12 cellular contexts compared by ENCODE assay signal in genomic region chr5:150085950-150086715, GRCh38. TPM values are rescaled to one million over a fixed set of nuclear protein-coding genes. Genes with fewer than 3 reads are reported as not detected.
A peak's percentile ranks its signal among the peaks of the same experiment; 100 is the strongest.
DNase-seq lines count a peak whose midpoint lies in the region; ATAC-seq and TF ChIP-seq lines count a peak whose summit lies in the region.
"Had no signal": no experiment of that assay in that cellular context is flagged by ENCODE, and none has a peak within 500 bp of the region (broad histone marks: within the 10 kb centered on the region; RNA-seq: fewer than 3 reads in every experiment).

TSS of gene CSF1R (minus strand) at chr5:150086554. CDS start at chr5:150086427, 127 bp downstream.

- no peak for ATAC-seq in gastrocnemius medialis
- ATAC-seq in HG03571 (IDR thresholded peaks at IDR 0.05; ENCODE audit: unreplicated experiment), result no peak

- no peaks in the 10 kb centered on the region for H3K4me1 ChIP-seq in duodenal mucosa (ENCODE audit: control insufficient read depth in 1 of 2, insufficient read depth in 2 of 2, low read length in 2 of 2)
- H3K4me1 ChIP-seq in mucosa of stomach (ENCODE audit: control insufficient read depth, insufficient read depth, low read length), result no peaks in the 10 kb centered on the region
- no peaks in the 10 kb centered on the region for H3K4me1 ChIP-seq in gastrocnemius medialis
- no peaks in the 10 kb centered on the region for H3K4me1 ChIP-seq in CD8-positive, alpha-beta memory T cell (ENCODE audit: insufficient read depth, low read length)

- CTCF ChIA-PET in CD8-positive, alpha-beta memory T cell (lab: Charles Lee), result interaction anchor here (1.6 kb wide), 1 partner anchor 18 kb away, joined by 4 read pairs; no protein-coding TSS in a partner anchor

- intact Hi-C loops in gastrocnemius medialis (cut with DNase I; ENCODE audit: low total_unique reads), result no loop called here

- H3K36me3 ChIP-seq in duodenal mucosa (ENCODE audit: control insufficient read depth in 1 of 2, insufficient read depth in 2 of 2, low read length in 2 of 2) (no peaks in the 10 kb centered on the region), mucosa of stomach (ENCODE audit: control insufficient read depth, insufficient read depth, low read length) (no peaks in the 10 kb centered on the region), gastrocnemius medialis (no peaks in the 10 kb centered on the region)
- no peaks in the 10 kb centered on the region for H3K36me3 ChIP-seq in CD8-positive, alpha-beta memory T cell (ENCODE audit: insufficient read depth, low read length)

- H3K27ac ChIP-seq in duodenal mucosa (ENCODE audit: low read depth, low read length) (no peak within 1 kb of the TSS), gastrocnemius medialis (no peak within 1 kb of the TSS)
- no peak within 1 kb of the TSS for H3K27ac ChIP-seq in CD8-positive, alpha-beta memory T cell (ENCODE audit: low read depth, low read length)

- H3K27me3 ChIP-seq in duodenal mucosa (ENCODE audit: control insufficient read depth in 1 of 2, insufficient read depth in 2 of 2, low read length in 2 of 2) (peaks cover 0 to 4% of the 10 kb centered on the region in 2 donors), mucosa of stomach (ENCODE audit: control insufficient read depth, insufficient read depth, low read length) (no peaks in the 10 kb centered on the region), gastrocnemius medialis (peaks cover 0 to 4% (median 0%) of the 10 kb centered on the region in 3 donors)
- peaks cover 10% of the 10 kb centered on the region for H3K27me3 ChIP-seq in CD8-positive, alpha-beta memory T cell (ENCODE audit: insufficient read depth, low read length, poor library complexity, severe bottlenecking)

- no peaks in the 10 kb centered on the region for H3K36me3 Mint-ChIP-seq in type B pancreatic cell
- H3K36me3 Mint-ChIP-seq in CD8-positive, alpha-beta memory T cell, result peaks cover 0 to 1% (median 0%) of the 10 kb centered on the region in 3 donors

- H3K9me3 ChIP-seq in duodenal mucosa (ENCODE audit: control insufficient read depth in 1 of 2, low read length in 2 of 2) (no peaks in the 10 kb centered on the region), mucosa of stomach (ENCODE audit: control insufficient read depth, low read length) (no peaks in the 10 kb centered on the region), gastrocnemius medialis (no peaks in the 10 kb centered on the region)
- no peaks in the 10 kb centered on the region for H3K9me3 ChIP-seq in CD8-positive, alpha-beta memory T cell (ENCODE audit: low read length)

- H3K9me3 Mint-ChIP-seq in type B pancreatic cell, result no peaks in the 10 kb centered on the region
- peaks cover 0 to 2% (median 0%) of the 10 kb centered on the region in 5 donors for H3K9me3 Mint-ChIP-seq in CD8-positive, alpha-beta memory T cell
- H3K9me3 Mint-ChIP-seq: central memory CD8-positive, alpha-beta T cell had no signal

- no peak within 1 kb of the TSS for H3K27ac Mint-ChIP-seq in type B pancreatic cell
- no peak within 1 kb of the TSS for H3K27ac Mint-ChIP-seq in CD8-positive, alpha-beta memory T cell

- no peak for TF ChIP-seq POLR2A in gastrocnemius medialis (IDR thresholded peaks at IDR 0.05)

- peaks cover 12% of the 10 kb centered on the region for H3K4me1 Mint-ChIP-seq in type B pancreatic cell (ENCODE audit: unreplicated experiment)
- H3K4me1 Mint-ChIP-seq in CD8-positive, alpha-beta memory T cell, result peaks cover 0 to 4% (median 0%) of the 10 kb centered on the region in 3 donors
- H3K4me1 Mint-ChIP-seq: central memory CD8-positive, alpha-beta T cell had no signal

- POLR2A ChIA-PET in CD8-positive, alpha-beta memory T cell (lab: Charles Lee), result no interaction called here

- in situ Hi-C loops in gastrocnemius medialis (cut with MboI; ENCODE audit: low sequenced_read_pairs in 4 of 4), result no loop called here

- TF ChIP-seq CTCF in type B pancreatic cell (conservative IDR thresholded peaks at IDR 0.05), result no peak
- no peak for TF ChIP-seq CTCF in gastrocnemius medialis (IDR thresholded peaks at IDR 0.05 in 4 of 5, conservative IDR thresholded peaks at IDR 0.05 in 1 of 5)

- DNase-seq in MV-4-11 (lab: John Stamatoyannopoulos, UW) (peak; percentile 83), type B pancreatic cell (ENCODE audit: extremely low spot score, unreplicated experiment) (peak; percentile 58), gastrocnemius medialis (no peak)
- DNase-seq in CD8-positive, alpha-beta memory T cell, result no peak
- DNase-seq: DMS79 treated with DMSO at 0.1 percent for 48 hours, midbrain, NCI-H774, T1000 had no signal

- H3K9ac ChIP-seq in duodenal mucosa (ENCODE audit: low read depth in 1 of 2, low read length in 2 of 2) (no peak within 1 kb of the TSS), mucosa of stomach (ENCODE audit: low read length) (peak within 1 kb of the TSS; percentile 33)

- H3K4me3 ChIP-seq in duodenal mucosa (ENCODE audit: low read depth in 1 of 2, low read length in 2 of 2), result peak within 1 kb of the TSS; percentile 38 to 49
- no peak within 1 kb of the TSS for H3K4me3 ChIP-seq in mucosa of stomach (ENCODE audit: low read length)
- peak within 1 kb of the TSS in 1 of 4 donors; percentile 33 for H3K4me3 ChIP-seq in gastrocnemius medialis
- H3K4me3 ChIP-seq in CD8-positive, alpha-beta memory T cell (ENCODE audit: low read length), result no peak within 1 kb of the TSS

- no peak within 1 kb of the TSS for H3K4me3 Mint-ChIP-seq in type B pancreatic cell
- no peak within 1 kb of the TSS for H3K4me3 Mint-ChIP-seq in CD8-positive, alpha-beta memory T cell
- H3K4me3 Mint-ChIP-seq: central memory CD8-positive, alpha-beta T cell had no signal

- H3K27me3 Mint-ChIP-seq in type B pancreatic cell, result peaks cover 20% of the 10 kb centered on the region
- peaks cover 34 to 69% of the 10 kb centered on the region in 2 donors for H3K27me3 Mint-ChIP-seq in CD8-positive, alpha-beta memory T cell

RNA-seq across cellular contexts. Expression of gene CSF1R, which starts in this region (rescaled TPM):
- total RNA-seq in type B pancreatic cell (ENCODE audit: low replicate concordance) (1.6 and 4.0 TPM in 2 replicates), gastrocnemius medialis (10 to 100 TPM in 2 of 4 donors, 1 to 10 TPM in 2; 7.5 to 17.0 (median 9.8) TPM)
- total RNA-seq in CD8-positive, alpha-beta memory T cell, result 1 to 10 TPM; 1.7 to 2.7 TPM
- polyA plus RNA-seq in CD8-positive, alpha-beta memory T cell, result 0.59 TPM

Comparison
In these comparisons a context has a peak if more than half of its experiments do, and no peak if none do; other contexts are left out.
1. DNase-seq: peak in MV-4-11 (single experiment) and type B pancreatic cell (single experiment); none in gastrocnemius medialis (0 of 2) and CD8-positive, alpha-beta memory T cell (0 of 5).
2. H3K4me3 ChIP-seq: peak in duodenal mucosa (2 of 2); none in mucosa of stomach (single experiment) and CD8-positive, alpha-beta memory T cell (single experiment).